Comparison of ENCODE assay signal across 23 cellular contexts in the genomic region with DNA sequence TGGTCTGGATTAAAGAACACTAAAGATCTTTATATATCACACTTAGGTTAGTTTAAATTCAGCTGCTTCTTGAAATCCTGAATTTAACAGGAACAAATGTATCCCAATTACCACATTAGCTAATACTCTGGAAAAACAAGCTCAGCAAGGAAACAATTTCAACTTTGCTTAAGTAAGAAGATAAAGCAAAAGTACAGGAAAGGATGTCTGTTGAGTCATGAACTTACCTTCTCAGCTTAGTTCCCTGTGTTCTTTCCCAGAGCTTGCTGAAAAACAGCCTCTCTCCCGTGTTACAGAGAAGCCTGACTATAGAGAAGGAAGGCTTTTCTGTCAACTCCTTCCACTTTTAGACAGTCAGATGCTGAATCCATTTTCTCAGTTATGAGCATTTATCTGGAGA.
"Had no signal": no experiment of that assay in that cellular context is flagged by ENCODE, and none has a peak within 500 bp of the region (broad histone marks: within the 10 kb centered on the region; RNA-seq: fewer than 3 reads in every experiment).

No MANE protein-coding gene starts in this region.

- H3K27ac ChIP-seq: KMS-11, SJCRH30 had no signal

- H3K9me3 ChIP-seq: SJCRH30, SK-N-SH had no signal

- H3K4me3 ChIP-seq: SJCRH30 had no signal

- H3K4me1 ChIP-seq: SJCRH30 had no signal

- H3K27me3 ChIP-seq: SJCRH30 had no signal

- DNase-seq: activated B cell treated with CpG ODN at 0.5 μM for 24 hours; activated CD4-positive, alpha-beta T cell treated with anti-CD3 and anti-CD28 coated beads for 1 hour; activated CD4-positive, alpha-beta T cell treated with anti-CD3 and anti-CD28 coated beads, Interleukin-2, amount 10 ng/mL, durations not matched to agents 24 days and 14 days; activated CD4-positive, alpha-beta T cell treated with anti-CD3 and anti-CD28 coated beads, Interleukin-2, amount 50 U/mL, for 48 hours; activated CD8-positive, alpha-beta memory T cell treated with anti-CD3 and anti-CD28 coated beads, Interleukin-2, amount 10 ng/mL, durations not matched to agents 7 days and 5 days; activated effector memory CD4-positive, alpha-beta T cell treated with anti-CD3 and anti-CD28 coated beads, Interleukin-2, amount 50 U/mL, for 16 hours; activated naive CD4-positive, alpha-beta T cell treated with Interleukin-2 at 50 U/mL for 16 hours; activated naive CD8-positive, alpha-beta T cell treated with anti-CD3 and anti-CD28 coated beads, Interleukin-2, amount 50 U/mL, for 24 hours; activated T-cell treated with anti-CD3 and anti-CD28 coated beads, Interleukin-2, amount 50 U/mL, for 24 hours; amygdala; cerebellar nuclear complex; MM.1S; NCI-H1105 treated with DMSO at 0.1 percent for 48 hours; NCI-H1436 treated with DMSO at 0.1 percent for 48 hours; NCI-H187; NCI-H2081; NCI-H524; SJCRH30; SK-N-SH; SW 1271 had no signal

- ATAC-seq: activated CD8-positive, alpha-beta memory T cell treated with anti-CD3 and anti-CD28 coated beads, Interleukin-2, amount 10 ng/mL, durations not matched to agents 7 days and 5 days; activated naive CD4-positive, alpha-beta T cell treated with anti-CD3 and anti-CD28 coated beads, Interleukin-2, amount 50 U/mL, for 72 hours; activated naive CD8-positive, alpha-beta T cell treated with anti-CD3 and anti-CD28 coated beads, Interleukin-2, amount 50 U/mL, for 24 hours; Right ventricle myocardium inferior had no signal

- H3K36me3 ChIP-seq: SJCRH30 had no signal
